ENCODE assay signal across 8 cellular contexts in the genomic region with DNA sequence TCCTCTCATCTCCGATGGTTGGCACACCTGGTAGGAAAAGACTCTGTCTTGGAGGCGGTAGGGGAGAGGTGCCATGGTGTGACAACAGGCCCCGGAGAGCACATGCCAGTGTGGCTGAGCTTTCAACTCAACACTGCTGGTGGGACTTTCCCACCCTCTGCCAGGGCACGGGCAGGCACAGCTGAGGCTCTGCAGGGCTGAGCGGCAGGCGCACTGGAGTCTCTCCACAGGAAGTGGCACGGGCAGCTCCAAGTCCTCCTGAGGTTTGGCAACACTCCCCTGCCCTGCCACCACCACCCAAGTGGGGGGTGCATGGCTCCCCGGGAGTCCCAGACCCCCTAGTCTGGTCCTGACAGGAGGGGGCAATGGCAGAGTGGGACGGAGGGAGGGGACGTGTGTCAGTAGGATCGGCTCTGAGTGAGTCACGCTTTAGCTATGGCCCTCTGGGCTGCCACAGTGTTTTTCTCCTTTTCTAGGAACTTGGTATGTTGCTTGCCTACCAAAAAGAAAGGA. TPM values are rescaled to one million over a fixed set of nuclear protein-coding genes. Genes with fewer than 3 reads are reported as not detected.
DNase-seq lines count a peak whose midpoint lies in the region; ATAC-seq and TF ChIP-seq lines count a peak whose summit lies in the region.

No MANE protein-coding gene starts in this region.

- ATAC-seq in HG03469 (IDR thresholded peaks at IDR 0.05; ENCODE audit: unreplicated experiment) = no peak

- H3K36me3 ChIP-seq in sigmoid colon = peaks cover 33 to 62% (median 51%) of the 10 kb centered on the region in 4 donors
- no peaks in the 10 kb centered on the region for H3K36me3 ChIP-seq in testis (ENCODE audit: low read depth, missing control alignments)

- H3K4me1 ChIP-seq in sigmoid colon (peaks cover 0 to 47% (median 39%) of the 10 kb centered on the region in 4 donors), testis (peaks cover 17% of the 10 kb centered on the region)

- H3K27me3 ChIP-seq in sigmoid colon = no peaks in the 10 kb centered on the region
- no peaks in the 10 kb centered on the region for H3K27me3 ChIP-seq in testis

- DNase-seq in LHCN-M2 (ENCODE audit: low read depth) = peak; percentile 87
- DNase-seq in activated T-cell treated with anti-CD3 and anti-CD28 coated beads for 48 hours (ENCODE audit: low read depth) = peak; percentile 29
- peak; percentile 76 for DNase-seq in fibroblast of pulmonary artery (ENCODE audit: low read depth)
- DNase-seq in sigmoid colon = peak; percentile 77
- DNase-seq in NK-92 treated with Interleukin-12 subunit alpha and Interleukin-12 subunit beta, amount 100 ng/mL, for 24 hours (lab: John Stamatoyannopoulos, UW) = no peak
- DNase-seq in medulla oblongata (ENCODE audit: extremely low spot score) = no peak
- DNase-seq in testis = no peak

- WGBS in sigmoid colon, 2 donors = 42 to 78% methylated on average over 12 of the region's 12 CpGs
- WGBS in testis, 2 donors = 61 to 75% methylated on average over 12 of the region's 12 CpGs

- intact Hi-C loops in sigmoid colon (cut with DNase I) (loop anchor here (2.0 kb wide), 1 partner anchor 18 kb away; no protein-coding TSS in a partner anchor), testis (cut with DNase I; ENCODE audit: low total_unique reads) (no loop called here)

- H3K27ac ChIP-seq in sigmoid colon (peak overlapping the region; percentile 77 to 88 (median 81)), testis (peak overlapping the region in 1 of 2 donors; percentile 45)

- TF ChIP-seq CTCF in fibroblast of pulmonary artery (IDR thresholded peaks at IDR 0.05; ENCODE audit: low read length, missing control alignments) = no peak
- no peak for TF ChIP-seq CTCF in sigmoid colon (IDR thresholded peaks at IDR 0.05)
- TF ChIP-seq CTCF in testis (IDR thresholded peaks at IDR 0.05) = no peak

- H3K4me3 ChIP-seq in fibroblast of pulmonary artery (replicated peaks; ENCODE audit: low read depth, low read length) (no peak overlapping the region), sigmoid colon (no peak overlapping the region), testis (no peak overlapping the region)

- TF ChIP-seq POLR2A in sigmoid colon (IDR thresholded peaks at IDR 0.05) (no peak), testis (IDR thresholded peaks at IDR 0.05) (no peak)

- no peak for TF ChIP-seq EP300 in sigmoid colon (IDR thresholded peaks at IDR 0.05)

- H3K9me3 ChIP-seq in sigmoid colon (no peaks in the 10 kb centered on the region), testis (no peaks in the 10 kb centered on the region)

RNA-seq across cellular contexts. Expression of a gene that starts 27.3 kb away (rescaled TPM):
- total RNA-seq in LHCN-M2 (2014; rRNA removed) (72.8 and 88.1 TPM in 2 replicates), sigmoid colon (100 to 1,000 TPM in 1 of 4 donors, 10 to 100 TPM in 3; 46.7 to 102 (median 71.0) TPM), testis (10 to 100 TPM in 1 of 2 donors, 1 to 10 TPM in 1; 9.1 to 19.4 TPM)
- polyA plus RNA-seq in LHCN-M2 (2012) = 63.7 TPM
- polyA plus RNA-seq in sigmoid colon (10 to 100 TPM in 2 of 3 donors, 1 to 10 TPM in 1; 5.8 to 18.0 (median 17.2) TPM), testis (ENCODE audit: insufficient read depth, low read depth, low replicate concordance) (9.6 TPM)

RNA-seq across cellular contexts. Expression of a gene that starts 35.0 kb away (rescaled TPM):
- total RNA-seq in LHCN-M2 (2014; rRNA removed) = 13.7 and 16.2 TPM in 2 replicates
- 20.3 TPM for polyA plus RNA-seq in LHCN-M2 (2012)
- 10 to 100 TPM; 37.1 to 49.4 (median 43.5) TPM for total RNA-seq in sigmoid colon
- polyA plus RNA-seq in sigmoid colon = 10 to 100 TPM; 27.6 to 55.6 (median 40.7) TPM
- 100 to 1,000 TPM; 140 to 159 TPM for total RNA-seq in testis
- 126 TPM for polyA plus RNA-seq in testis (ENCODE audit: insufficient read depth, low read depth, low replicate concordance)

RNA-seq across cellular contexts. Expression of a gene that starts 44.5 kb away (rescaled TPM):
- 2.6 and 3.3 TPM in 2 replicates for total RNA-seq in LHCN-M2 (2014; rRNA removed)
- polyA plus RNA-seq in LHCN-M2 (2012) = 2.7 TPM
- 1 to 10 TPM in 2 of 4 donors, under 1 TPM in 2; 0.16 to 3.0 (median 1.0) TPM for total RNA-seq in sigmoid colon
- 1 to 10 TPM; 1.8 to 7.4 (median 5.8) TPM for polyA plus RNA-seq in sigmoid colon
- total RNA-seq in testis = 10 to 100 TPM in 1 of 2 donors, 1 to 10 TPM in 1; 6.8 to 12.8 TPM
- 14.9 TPM for polyA plus RNA-seq in testis (ENCODE audit: insufficient read depth, low read depth, low replicate concordance)

RNA-seq across cellular contexts. Expression of a gene that starts 47.0 kb away (rescaled TPM):
- total RNA-seq in LHCN-M2 (2014; rRNA removed) = 7.3 and 11.6 TPM in 2 replicates
- 65.6 TPM for polyA plus RNA-seq in LHCN-M2 (2012)
- total RNA-seq in sigmoid colon = 100 to 1,000 TPM in 2 of 4 donors, 10 to 100 TPM in 2; 56.6 to 114 (median 90.0) TPM
- polyA plus RNA-seq in sigmoid colon = 10 to 100 TPM; 50.5 to 51.3 (median 50.9) TPM
- 100 to 1,000 TPM in 1 of 2 donors, 10 to 100 TPM in 1; 73.6 to 106 TPM for total RNA-seq in testis
- polyA plus RNA-seq in testis (ENCODE audit: insufficient read depth, low read depth, low replicate concordance) = 69.1 TPM

Comparison
In these comparisons a context has a peak if more than half of its experiments do, and no peak if none do; other contexts are left out.
1. DNase-seq: peak in LHCN-M2 (single experiment), activated T-cell treated with anti-CD3 and anti-CD28 coated beads for 48 hours (single experiment), fibroblast of pulmonary artery (single experiment) and sigmoid colon (single experiment); none in NK-92 treated with Interleukin-12 subunit alpha and Interleukin-12 subunit beta, amount 100 ng/mL, for 24 hours (single experiment), medulla oblongata (single experiment) and testis (single experiment).